In genomic region chr4:26320453-26321325, GRCh38 we compare ENCODE assay signal across 8 cellular contexts.
A peak's percentile ranks its signal among the peaks of the same experiment; 100 is the strongest.
DNase-seq lines count a peak whose midpoint lies in the region; ATAC-seq and TF ChIP-seq lines count a peak whose summit lies in the region.

Gene RBPJ (plus strand): TSS chr4:26321014. CDS start chr4:26321029, 15 bp downstream.

- peak within 1 kb of the TSS; percentile 94 for H3K27ac ChIP-seq in substantia nigra (ENCODE audit: low read depth, low read length, poor library complexity, severe bottlenecking)

- peak; percentile 70 for ATAC-seq in SK-N-SH treated with all-trans-retinoic acid at 6 μM for 48 hours

- DNase-seq in EH (ENCODE audit: low read depth) (peak; percentile 97), HCEC 1CT (peak; percentile 90), NCI-H1092 treated with DMSO at 0.1 percent for 48 hours (lab: John Stamatoyannopoulos, UW) (peak; percentile 98), germinal center (ENCODE audit: low spot score) (peak; percentile 79), non-pigmented ciliary epithelial cell (ENCODE audit: low read depth) (peak; percentile 92), substantia nigra (lab: John Stamatoyannopoulos, UW) (peak; percentile 59 to 97 (median 88))
- DNase-seq in activated naive CD4-positive, alpha-beta T cell treated with anti-CD3 and anti-CD28 coated beads, Interleukin-2, amount 50 U/mL, for 16 hours = peak; percentile 81

TF ChIP-seq in SK-N-SH treated with all-trans-retinoic acid at 6 μM for 48 hours, 23 proteins besides CTCF, POLR2A, EP300 and RAD21:
- no peak for TF ChIP-seq TOX (CRISPR knock-in tag; IDR thresholded peaks at IDR 0.05; ENCODE audit: borderline replicate concordance)
- peak; percentile 50; the same call in 1 of the 2 replicates for TF ChIP-seq TSHZ2 (CRISPR knock-in tag; IDR thresholded peaks at IDR 0.05)
- TF ChIP-seq, protein P1, sequence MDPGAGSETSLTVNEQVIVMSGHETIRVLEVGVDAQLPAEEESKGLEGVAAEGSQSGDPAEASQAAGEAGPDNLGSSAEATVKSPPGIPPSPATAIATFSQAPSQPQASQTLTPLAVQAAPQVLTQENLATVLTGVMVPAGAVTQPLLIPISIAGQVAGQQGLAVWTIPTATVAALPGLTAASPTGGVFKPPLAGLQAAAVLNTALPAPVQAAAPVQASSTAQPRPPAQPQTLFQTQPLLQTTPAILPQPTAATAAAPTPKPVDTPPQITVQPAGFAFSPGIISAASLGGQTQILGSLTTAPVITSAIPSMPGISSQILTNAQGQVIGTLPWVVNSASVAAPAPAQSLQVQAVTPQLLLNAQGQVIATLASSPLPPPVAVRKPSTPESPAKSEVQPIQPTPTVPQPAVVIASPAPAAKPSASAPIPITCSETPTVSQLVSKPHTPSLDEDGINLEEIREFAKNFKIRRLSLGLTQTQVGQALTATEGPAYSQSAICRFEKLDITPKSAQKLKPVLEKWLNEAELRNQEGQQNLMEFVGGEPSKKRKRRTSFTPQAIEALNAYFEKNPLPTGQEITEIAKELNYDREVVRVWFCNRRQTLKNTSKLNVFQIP (CRISPR knock-in tag; IDR thresholded peaks at IDR 0.05; ENCODE audit: borderline replicate concordance, low read depth) = no peak
- no peak for TF ChIP-seq ZFP3 (CRISPR knock-in tag; IDR thresholded peaks at IDR 0.05)
- TF ChIP-seq ARNTL (CRISPR knock-in tag; IDR thresholded peaks at IDR 0.05; ENCODE audit: borderline replicate concordance, low read depth) = no peak
- no peak for TF ChIP-seq ISL1 (CRISPR knock-in tag; IDR thresholded peaks at IDR 0.05)
- TF ChIP-seq CSRNP3 (CRISPR knock-in tag; IDR thresholded peaks at IDR 0.05) = no peak
- TF ChIP-seq PATZ1 (CRISPR knock-in tag; IDR thresholded peaks at IDR 0.05; ENCODE audit: borderline replicate concordance) = 0 out of 2 replicates have a peak, but pooled peaks have one; percentile 23
- TF ChIP-seq ZNF70 (CRISPR knock-in tag; IDR thresholded peaks at IDR 0.05) = peak; percentile 55; the same call in 1 of the 2 replicates
- TF ChIP-seq CSDC2 (CRISPR knock-in tag; IDR thresholded peaks at IDR 0.05) = no peak
- no peak for TF ChIP-seq GLIS3 (CRISPR knock-in tag; IDR thresholded peaks at IDR 0.05)
- no peak for TF ChIP-seq BACH2 (CRISPR knock-in tag; IDR thresholded peaks at IDR 0.05; ENCODE audit: borderline replicate concordance)
- no peak for TF ChIP-seq SNAI2 (CRISPR knock-in tag; IDR thresholded peaks at IDR 0.05)
- TF ChIP-seq RARB (CRISPR knock-in tag; IDR thresholded peaks at IDR 0.05) = no peak; the same call in 1 of the 2 replicates
- TF ChIP-seq PPARA (CRISPR knock-in tag; IDR thresholded peaks at IDR 0.05; ENCODE audit: borderline replicate concordance) = no peak
- TF ChIP-seq OSR1 (CRISPR knock-in tag; IDR thresholded peaks at IDR 0.05) = no peak

Comparison
In these comparisons a context has a peak if more than half of its experiments do, and no peak if none do; other contexts are left out.
1. Peak in every context shown above with its lines: DNase-seq, ATAC-seq and H3K27ac ChIP-seq.